ENCODE assay signal across 10 cellular contexts in the genomic region with DNA sequence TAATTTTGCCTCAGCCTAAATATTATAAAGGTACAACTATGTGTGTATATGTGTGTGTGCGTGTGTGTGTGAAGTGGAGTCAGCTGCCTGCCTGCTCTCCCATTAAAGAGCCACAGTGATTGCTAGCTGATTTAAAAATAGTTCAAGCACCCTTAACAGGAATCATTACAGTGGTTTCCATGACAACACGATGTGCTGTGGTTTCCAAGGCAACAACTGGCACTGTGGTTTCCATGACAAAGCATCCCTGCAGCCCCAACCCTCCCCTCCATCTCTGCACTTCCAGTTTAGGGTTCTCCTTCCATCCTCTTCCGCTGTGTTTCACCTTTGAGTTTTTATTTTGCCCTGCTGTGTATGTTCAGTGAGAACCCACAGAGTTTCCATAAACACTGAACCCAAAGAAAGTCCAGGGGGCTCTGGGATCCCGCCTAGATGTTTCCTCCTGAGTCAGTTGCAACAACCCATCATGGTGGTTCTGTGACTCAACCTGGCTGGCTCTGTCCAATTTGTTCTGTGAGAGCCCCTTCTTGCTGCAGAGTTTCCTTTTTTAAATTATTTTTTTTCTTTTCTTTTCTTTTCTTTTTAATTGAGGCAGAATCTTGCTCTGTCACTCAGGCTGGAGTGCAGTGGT. TPM values are rescaled to one million over a fixed set of nuclear protein-coding genes. Genes with fewer than 3 reads are reported as not detected.
DNase-seq lines count a peak whose midpoint lies in the region; ATAC-seq lines count a peak whose summit lies in the region.
"Had no signal": no experiment of that assay in that cellular context is flagged by ENCODE, and none has a peak within 500 bp of the region (broad histone marks: within the 10 kb centered on the region; RNA-seq: fewer than 3 reads in every experiment).

No MANE protein-coding gene starts in this region.

- peak; percentile 36 for DNase-seq in AG08395 (ENCODE audit: low spot score)
- DNase-seq in HAP-1 (ENCODE audit: low spot score in 2 of 2) = peak; percentile 47 to 57
- peak; percentile 60 for DNase-seq in RPMI8226
- peak; percentile 50 for DNase-seq in foreskin melanocyte
- DNase-seq in MG63 = no peak
- no peak for DNase-seq in HuH-7.5 (ENCODE audit: low spot score)
- DNase-seq: upper lobe of right lung had no signal

- H3K4me3 ChIP-seq in HAP-1 (no peak overlapping the region), MG63 (no peak overlapping the region)
- H3K4me3 ChIP-seq: upper lobe of right lung had no signal

- H3K4me1 ChIP-seq in HAP-1 = peaks cover 8% of the 10 kb centered on the region
- H3K4me1 ChIP-seq: upper lobe of right lung had no signal

- H3K36me3 ChIP-seq in HAP-1 (replicated peaks) = no peaks in the 10 kb centered on the region
- H3K36me3 ChIP-seq in MG63 = no peaks in the 10 kb centered on the region
- H3K36me3 ChIP-seq: upper lobe of right lung had no signal

- no peaks in the 10 kb centered on the region for H3K9me3 ChIP-seq in HAP-1
- H3K9me3 ChIP-seq in MG63 = no peaks in the 10 kb centered on the region
- H3K9me3 ChIP-seq: upper lobe of right lung had no signal

- in situ Hi-C loops in HAP-1 (cut with MboI; ENCODE audit: low sequenced_read_pairs) = no loop called here

- ATAC-seq in HG03108 (IDR thresholded peaks at IDR 0.05; ENCODE audit: unreplicated experiment) (no peak), HG02623 (IDR thresholded peaks at IDR 0.05; ENCODE audit: unreplicated experiment) (no peak)
- ATAC-seq: upper lobe of right lung had no signal

- no peaks in the 10 kb centered on the region for H3K27me3 ChIP-seq in HAP-1 (ENCODE audit: low read depth)
- no peaks in the 10 kb centered on the region for H3K27me3 ChIP-seq in MG63

RNA-seq across cellular contexts. Expression of a gene that starts 7.1 kb away (rescaled TPM):
- 0.22 and 0.46 TPM in 2 replicates for total RNA-seq in MG63 (2014; rRNA removed; shearing (Covaris generic); ENCODE audit: low replicate concordance)

RNA-seq across cellular contexts. Expression of a gene that starts 17.2 kb away (rescaled TPM):
- not detected in 2 replicates for total RNA-seq in MG63 (2014; rRNA removed; shearing (Covaris generic); ENCODE audit: low replicate concordance)

RNA-seq across cellular contexts. Expression of a gene that starts 49.7 kb away (rescaled TPM):
- total RNA-seq in MG63 (2014; rRNA removed; shearing (Covaris generic); ENCODE audit: low replicate concordance) = not detected in 2 replicates
- total RNA-seq: renal cortical epithelial cell, upper lobe of right lung had no signal

Comparison
In these comparisons a context has a peak if more than half of its experiments do, and no peak if none do; other contexts are left out.
1. DNase-seq: peak in AG08395 (single experiment), HAP-1 (2 of 2), RPMI8226 (single experiment) and foreskin melanocyte (single experiment); none in MG63 (single experiment) and HuH-7.5 (single experiment).